In genomic region chr1:19273106-19273843, GRCh38 we compare ENCODE assay signal across 1 cellular context.
TF ChIP-seq lines count a peak whose summit lies in the region.

No MANE protein-coding gene starts in this region.

TF ChIP-seq in HepG2, 621 proteins besides CTCF, POLR2A, EP300 and RAD21:
- TF ChIP-seq ZNF781 (CRISPR knock-in tag; IDR thresholded peaks at IDR 0.05; ENCODE audit: borderline replicate concordance, not compliant biosample characterization) = no peak
- peak; percentile 59; the same call in 1 of the 2 replicates for TF ChIP-seq HIC2 (CRISPR knock-in tag; IDR thresholded peaks at IDR 0.05; ENCODE audit: low read depth)
